In genomic region chr14:49992901-49993335, GRCh38 we compare ENCODE assay signal across 1 cellular context.
TF ChIP-seq lines count a peak whose summit lies in the region.

No MANE protein-coding gene starts in this region.

TF ChIP-seq in HepG2, 621 proteins besides CTCF, POLR2A, EP300 and RAD21 (continued from another document and continues in another):
- TF ChIP-seq ZMAT3 (CRISPR knock-in tag; conservative IDR thresholded peaks at IDR 0.05) (no peak), ADNP (CRISPR knock-in tag; IDR thresholded peaks at IDR 0.05) (no peak), KLF16 (CRISPR knock-in tag; IDR thresholded peaks at IDR 0.05) (0 out of 4 replicates have a peak, but pooled peaks of 1 of the 2 experiments have one; percentile 48), ZNF558 (CRISPR knock-in tag; IDR thresholded peaks at IDR 0.05; ENCODE audit: borderline replicate concordance) (no peak), ZNF766 (CRISPR knock-in tag; IDR thresholded peaks at IDR 0.05; ENCODE audit: borderline replicate concordance) (no peak), LRRFIP1 (CRISPR knock-in tag; conservative IDR thresholded peaks at IDR 0.05) (no peak), MAFF (IDR thresholded peaks at IDR 0.05; ENCODE audit: low read depth, low read length) (no peak), ERF (CRISPR knock-in tag; IDR thresholded peaks at IDR 0.05) (peak; percentile 83), FOSL2 (CRISPR knock-in tag; IDR thresholded peaks at IDR 0.05) (peak; percentile 90), ZSCAN12 (CRISPR knock-in tag; IDR thresholded peaks at IDR 0.05) (no peak), THAP11 (CRISPR knock-in tag; IDR thresholded peaks at IDR 0.05) (peak; percentile 57), BCL3 (CRISPR knock-in tag; IDR thresholded peaks at IDR 0.05) (peak; percentile 98), ZNF121 (CRISPR knock-in tag; IDR thresholded peaks at IDR 0.05) (peak; percentile 61; the same call in 1 of the 2 replicates), ZNF160 (CRISPR knock-in tag; IDR thresholded peaks at IDR 0.05) (no peak), RERE (CRISPR knock-in tag; IDR thresholded peaks at IDR 0.05; ENCODE audit: low read depth) (0 out of 2 replicates have a peak, but pooled peaks have one; percentile 48), ZKSCAN8 (CRISPR knock-in tag; IDR thresholded peaks at IDR 0.05; ENCODE audit: borderline replicate concordance) (0 out of 2 replicates have a peak, but pooled peaks have one; percentile 33), NFE2L2 (IDR thresholded peaks at IDR 0.05; ENCODE audit: low read length) (peak; percentile 10; the same call in 1 of the 2 replicates), NR2F1 (CRISPR knock-in tag; IDR thresholded peaks at IDR 0.05) (peak; percentile 72 to 75), ZNF83 (CRISPR knock-in tag; IDR thresholded peaks at IDR 0.05; ENCODE audit: borderline replicate concordance) (no peak), KDM4B (CRISPR knock-in tag; IDR thresholded peaks at IDR 0.05) (peak; percentile 61; the same call in 1 of the 2 replicates), NFYB (CRISPR knock-in tag; IDR thresholded peaks at IDR 0.05) (no peak), ARNT (IDR thresholded peaks at IDR 0.05) (no peak), ZNF710 (CRISPR knock-in tag; IDR thresholded peaks at IDR 0.05; ENCODE audit: borderline replicate concordance) (0 out of 2 replicates have a peak, but pooled peaks have one; percentile 45), FOXA3 (CRISPR knock-in tag; IDR thresholded peaks at IDR 0.05) (peak; percentile 80), IRF1 (CRISPR knock-in tag; IDR thresholded peaks at IDR 0.05; ENCODE audit: low read depth) (no peak), ZNF770 (CRISPR knock-in tag; IDR thresholded peaks at IDR 0.05) (no peak), SMYD3 (CRISPR knock-in tag; IDR thresholded peaks at IDR 0.05) (no peak), BHLHE40 (IDR thresholded peaks at IDR 0.05; ENCODE audit: low read length) (peak; percentile 79), LCORL (IDR thresholded peaks at IDR 0.05) (no peak), LCORL (CRISPR knock-in tag; IDR thresholded peaks at IDR 0.05) (peak; percentile 83), CBX5 (CRISPR knock-in tag; IDR thresholded peaks at IDR 0.05; ENCODE audit: borderline replicate concordance) (peak; percentile 86; the same call in 1 of the 2 replicates), TOPORS (CRISPR knock-in tag; IDR thresholded peaks at IDR 0.05) (0 out of 2 replicates have a peak, but pooled peaks have one; percentile 32), ZNF296 (CRISPR knock-in tag; conservative IDR thresholded peaks at IDR 0.05) (no peak), RELA (CRISPR knock-in tag; IDR thresholded peaks at IDR 0.05) (peak; percentile 99), ZNF646 (CRISPR knock-in tag; IDR thresholded peaks at IDR 0.05) (peak; percentile 30; the same call in 1 of the 2 replicates), SIX4 (CRISPR knock-in tag; IDR thresholded peaks at IDR 0.05) (no peak), YEATS4 (CRISPR knock-in tag; IDR thresholded peaks at IDR 0.05; ENCODE audit: borderline replicate concordance) (no peak), PHF5A (CRISPR knock-in tag; IDR thresholded peaks at IDR 0.05; ENCODE audit: low read depth, unreplicated experiment) (peak; percentile 69), NCOA2 (CRISPR knock-in tag; IDR thresholded peaks at IDR 0.05) (peak; percentile 72), HOXA3 (CRISPR knock-in tag; IDR thresholded peaks at IDR 0.05) (peak; percentile 54; the same call in 1 of the 2 replicates), SALL1 (CRISPR knock-in tag; IDR thresholded peaks at IDR 0.05) (peak; percentile 93), NR2F6 (IDR thresholded peaks at IDR 0.05) (peak; percentile 72; the same call in 1 of the 2 replicates), NR2F6 (CRISPR knock-in tag; IDR thresholded peaks at IDR 0.05) (peak; percentile 93), ZNF768 (CRISPR knock-in tag; IDR thresholded peaks at IDR 0.05) (no peak), SMC3 (IDR thresholded peaks at IDR 0.05; ENCODE audit: low read length) (0 out of 2 replicates have a peak, but pooled peaks have one; percentile 23)
